ENCODE assay signal across 1 cellular context in genomic region chr17:56833812-56834379, GRCh38.
A peak's percentile ranks its signal among the peaks of the same experiment; 100 is the strongest.
TF ChIP-seq lines count a peak whose summit lies in the region.

Gene C17orf67 (minus strand): TSS chr17:56833920. CDS start chr17:56815810, 18,110 bp downstream.
Gene DGKE (plus strand): TSS chr17:56834151. CDS start chr17:56834796, 645 bp downstream.

TF ChIP-seq in HEK293, 187 proteins besides CTCF, POLR2A, EP300 and RAD21 (continued from another document):
- no peak for TF ChIP-seq ZNF518A (tag by site-specific recombination; conservative IDR thresholded peaks at IDR 0.05; ENCODE audit: low read depth)
- TF ChIP-seq ZNF530 (tag by site-specific recombination; IDR thresholded peaks at IDR 0.05; ENCODE audit: low read depth) = no peak
- no peak for TF ChIP-seq ZNF785 (tag by site-specific recombination; IDR thresholded peaks at IDR 0.05)
- peak; percentile 36; the same call in 1 of the 2 replicates for TF ChIP-seq ZNF692 (tag by site-specific recombination; IDR thresholded peaks at IDR 0.05)
- TF ChIP-seq RBAK (tag by site-specific recombination; IDR thresholded peaks at IDR 0.05) = no peak
TF ChIP-seq in HEK293: peak in this region for 22.
